4 cellular contexts compared by ENCODE assay signal in genomic region chr10:47758855-47759254, GRCh38. TPM values are rescaled to one million over a fixed set of nuclear protein-coding genes. Genes with fewer than 3 reads are reported as not detected.
"Had no signal": no experiment of that assay in that cellular context is flagged by ENCODE, and none has a peak within 500 bp of the region (broad histone marks: within the 10 kb centered on the region; RNA-seq: fewer than 3 reads in every experiment).

No MANE protein-coding gene starts in this region.

RNA-seq across cellular contexts. Expression of gene SYT15B, which starts 4.5 kb away (rescaled TPM):
- total RNA-seq: occipital lobe, pulmonary artery endothelial cell had no signal
- polyA plus RNA-seq: naive thymus-derived CD4-positive, alpha-beta T cell; neural cell had no signal
